Comparison of ENCODE assay signal across 8 cellular contexts in genomic region chr6:132962936-132963579, GRCh38.
DNase-seq lines count a peak whose midpoint lies in the region; ATAC-seq and TF ChIP-seq lines count a peak whose summit lies in the region.

No MANE protein-coding gene starts in this region.

- TF ChIP-seq CTCF in endothelial cell (IDR thresholded peaks at IDR 0.05; ENCODE audit: unreplicated experiment), result peak; percentile 58

- no peaks in the 10 kb centered on the region for H3K4me1 Mint-ChIP-seq in CD4-positive, CD25-positive, alpha-beta regulatory T cell
- H3K4me1 Mint-ChIP-seq in activated CD4-positive, alpha-beta memory T cell treated with anti-CD3 and anti-CD28 coated beads, Interleukin-2, amount 10 ng/mL, durations not matched to agents 7 days and 5 days, result peaks cover 17% of the 10 kb centered on the region
- H3K4me1 Mint-ChIP-seq in endothelial cell (ENCODE audit: unreplicated experiment), result no peaks in the 10 kb centered on the region

- H3K4me3 ChIP-seq in CD4-positive, CD25-positive, alpha-beta regulatory T cell (ENCODE audit: low read depth, low read length), result no peak overlapping the region

- H3K9me3 Mint-ChIP-seq in CD4-positive, CD25-positive, alpha-beta regulatory T cell, result no peaks in the 10 kb centered on the region
- H3K9me3 Mint-ChIP-seq in activated CD4-positive, alpha-beta memory T cell treated with anti-CD3 and anti-CD28 coated beads, Interleukin-2, amount 10 ng/mL, durations not matched to agents 7 days and 5 days, result no peaks in the 10 kb centered on the region
- no peaks in the 10 kb centered on the region for H3K9me3 Mint-ChIP-seq in endothelial cell (ENCODE audit: unreplicated experiment)

- H3K27ac Mint-ChIP-seq in CD4-positive, CD25-positive, alpha-beta regulatory T cell, result no peak overlapping the region
- H3K27ac Mint-ChIP-seq in activated CD4-positive, alpha-beta memory T cell treated with anti-CD3 and anti-CD28 coated beads, Interleukin-2, amount 10 ng/mL, durations not matched to agents 7 days and 5 days, result no peak overlapping the region
- no peak overlapping the region for H3K27ac Mint-ChIP-seq in endothelial cell (ENCODE audit: unreplicated experiment)

- no peaks in the 10 kb centered on the region for H3K36me3 Mint-ChIP-seq in CD4-positive, CD25-positive, alpha-beta regulatory T cell
- no peaks in the 10 kb centered on the region for H3K36me3 Mint-ChIP-seq in activated CD4-positive, alpha-beta memory T cell treated with anti-CD3 and anti-CD28 coated beads, Interleukin-2, amount 10 ng/mL, durations not matched to agents 7 days and 5 days (ENCODE audit: low read depth)
- no peaks in the 10 kb centered on the region for H3K36me3 Mint-ChIP-seq in endothelial cell (ENCODE audit: low read depth, unreplicated experiment)

- no peak overlapping the region for H3K27ac ChIP-seq in CD4-positive, CD25-positive, alpha-beta regulatory T cell (ENCODE audit: insufficient read depth, low read length, poor library complexity, severe bottlenecking)

- no peaks in the 10 kb centered on the region for H3K4me1 ChIP-seq in CD4-positive, CD25-positive, alpha-beta regulatory T cell (ENCODE audit: control insufficient read depth, insufficient read depth, low read length, poor library complexity, severe bottlenecking)

- ATAC-seq in CD4-positive, CD25-positive, alpha-beta regulatory T cell (ENCODE audit: low read depth in 2 of 2), result peak in 1 of 2 donors; percentile 50
- ATAC-seq in GM19025 (IDR thresholded peaks at IDR 0.05; ENCODE audit: low read depth, unreplicated experiment) (peak; percentile 70), HG03342 (IDR thresholded peaks at IDR 0.05; ENCODE audit: unreplicated experiment) (peak; percentile 88)

- no peaks in the 10 kb centered on the region for H3K36me3 ChIP-seq in CD4-positive, CD25-positive, alpha-beta regulatory T cell (ENCODE audit: control insufficient read depth, insufficient read depth, low read length)

- POLR2A ChIA-PET in activated CD4-positive, alpha-beta memory T cell treated with anti-CD3 and anti-CD28 coated beads, Interleukin-2, amount 10 ng/mL, durations not matched to agents 7 days and 5 days (lab: Charles Lee), result no interaction called here

- CTCF ChIA-PET in activated CD4-positive, alpha-beta memory T cell treated with anti-CD3 and anti-CD28 coated beads, Interleukin-2, amount 10 ng/mL, durations not matched to agents 7 days and 5 days (lab: Charles Lee), result interaction anchor here (0.6 to 2.7 kb wide), 17 partner anchors 9 to 1735 kb away, joined by 3 to 16 read pairs (median 4); partner anchors contain the start of gene MED23

- H3K27me3 ChIP-seq in CD4-positive, CD25-positive, alpha-beta regulatory T cell (ENCODE audit: control insufficient read depth, insufficient read depth, low read length), result peaks cover 2% of the 10 kb centered on the region

- DNase-seq in CD4-positive, CD25-positive, alpha-beta regulatory T cell, result peak; percentile 11 to 64 (median 28)
- DNase-seq in NCI-H69 (lab: John Stamatoyannopoulos, UW) (peak; percentile 73), endothelial cell (ENCODE audit: low spot score) (peak; percentile 85), myocyte (ENCODE audit: low read depth) (peak; percentile 75)
- peak; percentile 66 for DNase-seq in activated CD4-positive, alpha-beta memory T cell treated with anti-CD3 and anti-CD28 coated beads, Interleukin-2, amount 10 ng/mL, durations not matched to agents 7 days and 5 days
- peak; percentile 18 for DNase-seq in stimulated activated naive CD4-positive, alpha-beta T cell treated with Interleukin-2 at 50 U/mL for 16 hours (lab: John Stamatoyannopoulos, UW)

- no peak overlapping the region for H3K4me3 Mint-ChIP-seq in CD4-positive, CD25-positive, alpha-beta regulatory T cell
- H3K4me3 Mint-ChIP-seq in activated CD4-positive, alpha-beta memory T cell treated with anti-CD3 and anti-CD28 coated beads, Interleukin-2, amount 10 ng/mL, durations not matched to agents 7 days and 5 days, result no peak overlapping the region
- H3K4me3 Mint-ChIP-seq in endothelial cell (ENCODE audit: unreplicated experiment), result no peak overlapping the region

- peaks cover 20% of the 10 kb centered on the region for H3K27me3 Mint-ChIP-seq in CD4-positive, CD25-positive, alpha-beta regulatory T cell
- H3K27me3 Mint-ChIP-seq in activated CD4-positive, alpha-beta memory T cell treated with anti-CD3 and anti-CD28 coated beads, Interleukin-2, amount 10 ng/mL, durations not matched to agents 7 days and 5 days, result peaks cover 20% of the 10 kb centered on the region
- no peaks in the 10 kb centered on the region for H3K27me3 Mint-ChIP-seq in endothelial cell (ENCODE audit: unreplicated experiment)

- H3K9me3 ChIP-seq in CD4-positive, CD25-positive, alpha-beta regulatory T cell (ENCODE audit: control insufficient read depth in 2 of 2, low read length in 2 of 2), result no peaks in the 10 kb centered on the region

Comparison
In these comparisons a context has a peak if more than half of its experiments do, and no peak if none do; other contexts are left out.
1. DNase-seq: peak in every context shown above with its lines; median percentile 85 in endothelial cell; 75 in myocyte; 73 in NCI-H69; 66 in activated CD4-positive, alpha-beta memory T cell treated with anti-CD3 and anti-CD28 coated beads, Interleukin-2, amount 10 ng/mL, durations not matched to agents 7 days and 5 days; 28 in CD4-positive, CD25-positive, alpha-beta regulatory T cell; 18 in stimulated activated naive CD4-positive, alpha-beta T cell treated with Interleukin-2 at 50 U/mL for 16 hours.